Comparison of ENCODE assay signal across 8 cellular contexts in the genomic region with DNA sequence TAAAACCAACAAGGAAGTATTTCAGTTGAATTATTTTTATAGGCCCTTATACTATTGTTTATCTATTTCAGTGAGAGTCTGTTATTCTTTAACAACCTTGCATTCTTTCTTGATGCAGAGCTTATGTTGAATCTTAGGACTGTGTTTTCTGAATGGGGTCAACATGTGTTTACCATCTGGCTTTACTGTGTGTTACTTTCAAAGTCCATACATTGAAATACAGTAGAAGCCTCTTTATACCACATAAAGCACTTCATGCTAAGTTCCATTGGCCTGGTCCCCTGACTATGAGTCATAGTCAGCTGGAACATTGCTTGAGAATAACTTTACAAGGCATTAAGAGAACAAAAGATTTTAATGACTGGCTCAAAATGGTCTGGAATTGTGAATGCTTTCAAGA.
DNase-seq lines count a peak whose midpoint lies in the region; ATAC-seq and TF ChIP-seq lines count a peak whose summit lies in the region.

No MANE protein-coding gene starts in this region.

- H3K4me1 ChIP-seq in lung (ENCODE audit: control insufficient read depth in 2 of 2, insufficient read depth in 2 of 2, low read length in 2 of 2), result peaks cover 0 to 10% of the 10 kb centered on the region in 2 donors
- peaks cover 24% of the 10 kb centered on the region for H3K4me1 ChIP-seq in vagina

- H3K27me3 ChIP-seq in lung (ENCODE audit: control insufficient read depth, insufficient read depth) (no peaks in the 10 kb centered on the region), vagina (no peaks in the 10 kb centered on the region)

- intact Hi-C loops in vagina (cut with DNase I), result no loop called here

- DNase-seq in DMS153 (lab: John Stamatoyannopoulos, UW) (peak; percentile 39), DMS153 treated with DMSO at 0.1 percent for 48 hours (lab: John Stamatoyannopoulos, UW; ENCODE audit: unreplicated experiment) (no peak), coronary artery (ENCODE audit: low spot score) (no peak), lung (ENCODE audit: low spot score) (no peak), vagina (ENCODE audit: extremely low spot score in 2 of 2) (no peak)

- no peak for TF ChIP-seq CTCF in coronary artery (IDR thresholded peaks at IDR 0.05)
- TF ChIP-seq CTCF in lung (IDR thresholded peaks at IDR 0.05; ENCODE audit: control extremely low read depth, extremely low read depth), result no peak
- TF ChIP-seq CTCF in vagina (IDR thresholded peaks at IDR 0.05), result no peak

- ATAC-seq in lung (ENCODE audit: insufficient read depth, low FRiP score) (peak; percentile 39), GM21526 (IDR thresholded peaks at IDR 0.05; ENCODE audit: low FRiP score, unreplicated experiment) (no peak), GM18873 (IDR thresholded peaks at IDR 0.05; ENCODE audit: low FRiP score, unreplicated experiment) (no peak), HG02759 (IDR thresholded peaks at IDR 0.05; ENCODE audit: unreplicated experiment) (no peak)

- H3K9me3 ChIP-seq in lung (ENCODE audit: control insufficient read depth in 2 of 2, insufficient read depth in 1 of 2, low read length in 1 of 2), result no peaks in the 10 kb centered on the region
- H3K9me3 ChIP-seq in vagina, result no peaks in the 10 kb centered on the region

- H3K36me3 ChIP-seq in lung (ENCODE audit: control insufficient read depth in 2 of 2, insufficient read depth in 2 of 2, low read length in 2 of 2), result no peaks in the 10 kb centered on the region
- H3K36me3 ChIP-seq in vagina, result no peaks in the 10 kb centered on the region

- H3K4me3 ChIP-seq in coronary artery (no peak overlapping the region), lung (no peak overlapping the region), vagina (no peak overlapping the region)

- TF ChIP-seq POLR2A in vagina (IDR thresholded peaks at IDR 0.05), result no peak

- H3K27ac ChIP-seq in coronary artery (peak overlapping the region; percentile 19 to 55), lung (ENCODE audit: low read depth in 1 of 2, low read length in 1 of 2) (no peak overlapping the region), vagina (peak overlapping the region; percentile 65)

Comparison
In these comparisons a context has a peak if more than half of its experiments do, and no peak if none do; other contexts are left out.
1. H3K27ac ChIP-seq: peak in coronary artery (2 of 2) and vagina (single experiment); none in lung (0 of 2).